In the genomic region with DNA sequence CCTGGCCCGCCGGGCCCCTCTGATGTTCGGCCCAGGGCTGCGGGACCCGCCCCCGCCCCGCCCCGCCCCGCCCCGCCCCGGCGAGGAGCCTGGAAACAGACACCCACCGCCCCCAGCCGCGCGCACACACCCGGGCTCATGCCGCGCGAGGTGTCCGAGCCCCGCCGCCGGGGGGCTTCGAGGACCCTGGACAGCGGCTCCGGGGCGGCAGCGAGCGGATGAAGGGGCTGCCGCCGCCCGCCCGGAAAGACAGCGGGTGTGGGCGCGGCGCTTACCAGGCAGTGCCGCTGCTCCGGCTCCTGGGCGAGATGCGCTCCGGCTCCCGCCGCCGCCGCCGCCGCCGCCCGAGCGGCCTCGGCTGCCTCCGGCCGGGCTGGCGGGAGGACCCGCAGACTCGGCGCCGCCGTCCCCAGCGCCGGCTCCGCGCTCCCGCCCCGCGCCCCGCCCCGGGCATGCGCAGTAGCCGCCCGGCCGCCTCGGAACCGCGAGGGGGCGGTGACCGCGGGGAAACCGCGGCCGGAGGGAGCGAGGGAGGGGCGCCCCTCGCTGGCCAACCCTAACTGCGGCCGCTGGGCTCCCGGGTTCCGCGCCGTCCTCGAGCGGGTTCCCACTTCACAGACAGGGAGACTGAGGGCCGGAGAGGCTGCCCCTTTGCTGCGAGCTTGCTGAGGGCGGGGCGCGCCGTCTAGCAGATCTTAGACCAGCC, we compare ENCODE assay signal across 8 cellular contexts. TPM values are rescaled to one million over a fixed set of nuclear protein-coding genes. Genes with fewer than 3 reads are reported as not detected.
DNase-seq lines count a peak whose midpoint lies in the region; ATAC-seq and TF ChIP-seq lines count a peak whose summit lies in the region.

A gene (minus strand): TSS at position 433 of the 706 bp plus-strand sequence. CDS start 10,322 bp downstream, outside the sequence.

- no peak within 1 kb of the TSS for H3K27ac Mint-ChIP-seq in activated CD8-positive, alpha-beta T cell treated with anti-CD3 and anti-CD28 coated beads for 36 hours
- peak within 1 kb of the TSS in 5 of 6 donors; percentile 27 to 96 (median 78) for H3K27ac Mint-ChIP-seq in naive B cell

- no peak for TF ChIP-seq CTCF in activated CD8-positive, alpha-beta T cell treated with anti-CD3 and anti-CD28 coated beads for 36 hours (IDR thresholded peaks at IDR 0.05)
- peak; percentile 25 for TF ChIP-seq CTCF in epithelial cell of proximal tubule (conservative IDR thresholded peaks at IDR 0.05; ENCODE audit: low read depth, low read length)

- peak; percentile 99 for DNase-seq in AG20443 (ENCODE audit: low spot score)
- peak; percentile 84 for DNase-seq in NCI-H345 (lab: John Stamatoyannopoulos, UW)
- DNase-seq in activated CD8-positive, alpha-beta T cell treated with anti-CD3 and anti-CD28 coated beads for 36 hours = peak; percentile 42
- no peak for DNase-seq in epithelial cell of proximal tubule (ENCODE audit: low read depth)
- DNase-seq in naive B cell = peak; percentile 66
- DNase-seq in superior temporal gyrus (ENCODE audit: extremely low spot score) = peak; percentile 65

- peaks cover 25% of the 10 kb centered on the region for H3K27me3 Mint-ChIP-seq in activated CD8-positive, alpha-beta T cell treated with anti-CD3 and anti-CD28 coated beads for 36 hours
- H3K27me3 Mint-ChIP-seq in naive B cell = peaks cover 19 to 36% (median 27%) of the 10 kb centered on the region in 3 donors

- H3K4me1 Mint-ChIP-seq in activated CD8-positive, alpha-beta T cell treated with anti-CD3 and anti-CD28 coated beads for 36 hours (ENCODE audit: low read depth) = peaks cover 11% of the 10 kb centered on the region
- peaks cover 10 to 18% (median 15%) of the 10 kb centered on the region in 3 donors for H3K4me1 Mint-ChIP-seq in naive B cell

- peak; percentile 62 for ATAC-seq in GM18520 (IDR thresholded peaks at IDR 0.05; ENCODE audit: unreplicated experiment)
- peak; percentile 56 for ATAC-seq in HG03039 (IDR thresholded peaks at IDR 0.05; ENCODE audit: unreplicated experiment)
- peak; percentile 90 for ATAC-seq in activated CD8-positive, alpha-beta T cell treated with anti-CD3 and anti-CD28 coated beads for 36 hours
- ATAC-seq in naive B cell (ENCODE audit: low read depth in 2 of 2) = peak; percentile 65 to 74

- CTCF ChIA-PET in activated CD8-positive, alpha-beta T cell treated with anti-CD3 and anti-CD28 coated beads for 36 hours (lab: Charles Lee) = interaction anchor here (1.4 to 2.4 kb wide), 2 partner anchors 14 to 35 kb away, joined by 3 to 6 read pairs; no protein-coding TSS in a partner anchor

- no peaks in the 10 kb centered on the region for H3K36me3 Mint-ChIP-seq in activated CD8-positive, alpha-beta T cell treated with anti-CD3 and anti-CD28 coated beads for 36 hours (ENCODE audit: low read depth)
- no peaks in the 10 kb centered on the region for H3K36me3 Mint-ChIP-seq in naive B cell

- H3K4me3 Mint-ChIP-seq in activated CD8-positive, alpha-beta T cell treated with anti-CD3 and anti-CD28 coated beads for 36 hours = peak within 1 kb of the TSS; percentile 80
- peak within 1 kb of the TSS; percentile 87 to 98 (median 94) for H3K4me3 Mint-ChIP-seq in naive B cell

- H3K9me3 Mint-ChIP-seq in activated CD8-positive, alpha-beta T cell treated with anti-CD3 and anti-CD28 coated beads for 36 hours = no peaks in the 10 kb centered on the region
- H3K9me3 Mint-ChIP-seq in naive B cell = no peaks in the 10 kb centered on the region

- POLR2A ChIA-PET in activated CD8-positive, alpha-beta T cell treated with anti-CD3 and anti-CD28 coated beads for 36 hours (lab: Charles Lee) = no interaction called here

- H3K4me3 ChIP-seq in epithelial cell of proximal tubule (ENCODE audit: low read depth, low read length) = peak within 1 kb of the TSS; percentile 76

- intact Hi-C loops in activated CD8-positive, alpha-beta T cell treated with anti-CD3 and anti-CD28 coated beads for 36 hours (cut with micrococcal nuclease) = no loop called here

RNA-seq across cellular contexts. Expression of the gene that starts here (rescaled TPM):
- 1 to 10 TPM; 1.6 to 2.0 TPM for total RNA-seq in activated CD8-positive, alpha-beta T cell treated with anti-CD3 and anti-CD28 coated beads for 36 hours
- total RNA-seq in epithelial cell of proximal tubule = 34.0 and 40.2 TPM in 2 replicates
- under 1 TPM in 5 of 6 donors, not detected in 1; 0.08 to 0.65 (median 0.16) TPM for polyA plus RNA-seq in naive B cell (ENCODE audit: low read depth in 6 of 6)

Comparison
In these comparisons a context has a peak if more than half of its experiments do, and no peak if none do; other contexts are left out.
1. RNA of the gene that starts here (total RNA-seq): 34.0 to 40.2 TPM in epithelial cell of proximal tubule; 1.6 to 2.0 TPM in activated CD8-positive, alpha-beta T cell treated with anti-CD3 and anti-CD28 coated beads for 36 hours; every median in the first group is over 10 times any median in the second.
2. Peak in DNase-seq and ATAC-seq in naive B cell; RNA of the gene not detected or under 1 TPM.
3. Peak in every context shown above with its lines, with median percentiles within 50 percentile points of each other: ATAC-seq.